In the genomic region with DNA sequence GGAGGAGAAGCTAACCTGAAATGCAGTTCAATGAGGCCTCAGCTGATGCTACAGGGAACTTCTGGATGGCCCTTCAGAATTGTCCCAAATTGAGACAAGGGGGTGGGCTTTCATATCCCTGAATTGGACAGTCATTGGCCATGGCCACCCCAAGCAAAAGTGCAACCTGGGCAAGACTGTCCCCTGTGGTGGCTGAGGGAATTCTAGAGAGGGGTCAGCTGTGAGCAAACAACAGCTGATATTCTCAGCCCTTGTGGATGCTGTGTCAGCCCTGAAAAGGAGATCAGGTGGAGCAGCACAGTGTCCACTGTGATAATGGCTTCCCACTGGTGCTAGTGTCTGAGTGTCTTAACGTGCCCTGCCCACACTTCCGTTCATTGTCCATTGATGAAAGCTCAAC, we compare ENCODE assay signal across 34 cellular contexts.
A peak's percentile ranks its signal among the peaks of the same experiment; 100 is the strongest.
DNase-seq lines count a peak whose midpoint lies in the region; ATAC-seq, FAIRE-seq and TF ChIP-seq lines count a peak whose summit lies in the region.
"Had no signal": no experiment of that assay in that cellular context is flagged by ENCODE, and none has a peak within 500 bp of the region (broad histone marks: within the 10 kb centered on the region; RNA-seq: fewer than 3 reads in every experiment).

No MANE protein-coding gene starts in this region.

- H3K23ac ChIP-seq in H9 (ENCODE audit: insufficient read length, low read depth, low read length) = no peak overlapping the region

- no peak overlapping the region for H3K56ac ChIP-seq in H9 (ENCODE audit: insufficient read length, low read depth, low read length)

- H3K36me3 ChIP-seq in Caco-2 (ENCODE audit: control insufficient read depth, insufficient read depth, low read length) = no peaks in the 10 kb centered on the region
- no peaks in the 10 kb centered on the region for H3K36me3 ChIP-seq in bronchial epithelial cell (ENCODE audit: control insufficient read depth, insufficient read depth, low read length)
- no peaks in the 10 kb centered on the region for H3K36me3 ChIP-seq in vagina
- H3K36me3 ChIP-seq: ascending aorta, left ventricle myocardium inferior, SJCRH30, stomach, tibial artery had no signal

- H3K27ac Mint-ChIP-seq in Caco-2 (ENCODE audit: unreplicated experiment) (no peak overlapping the region), H9 (0 out of 7 replicates have a peak overlapping the region, but pooled peaks of 1 of the 3 experiments have one; percentile 21)
- H3K27ac Mint-ChIP-seq in activated CD4-positive, alpha-beta memory T cell treated with anti-CD3 and anti-CD28 coated beads for 36 hours = no peak overlapping the region
- no peak overlapping the region for H3K27ac Mint-ChIP-seq in activated T-helper 17 cell treated with anti-CD3 and anti-CD28 coated beads, Interleukin-2, amount 50 U/mL, for 72 hours
- H3K27ac Mint-ChIP-seq: activated CD8-positive, alpha-beta T cell treated with anti-CD3 and anti-CD28 coated beads for 36 hours; activated naive CD8-positive, alpha-beta T cell treated with anti-CD3 and anti-CD28 coated beads, Interleukin-2, amount 10 ng/mL, durations not matched to agents 7 days and 5 days; IgD-negative memory B cell; natural killer cell treated with Interleukin-12 subunit alpha and Interleukin-12 subunit beta and Interleukin-15 and Interleukin-18, amount 100 ng/mL, for 72 hours had no signal

- TF ChIP-seq CTCF in Caco-2 (IDR thresholded peaks at IDR 0.05; ENCODE audit: insufficient read depth in 1 of 2, low read depth in 1 of 2, low read length in 1 of 2, severe bottlenecking in 1 of 2, unreplicated experiment in 1 of 2) (peak; percentile 14 to 41), H9 (conservative IDR thresholded peaks at IDR 0.05) (peak; percentile 40; the same call in 2 of the 3 replicates), bronchial epithelial cell (IDR thresholded peaks at IDR 0.05; ENCODE audit: insufficient read depth, low read length, severe bottlenecking) (no peak), vagina (IDR thresholded peaks at IDR 0.05) (no peak)

- H3K4me3 Mint-ChIP-seq in Caco-2 (ENCODE audit: unreplicated experiment) (no peak overlapping the region), H9 (no peak overlapping the region)
- H3K4me3 Mint-ChIP-seq in activated CD4-positive, alpha-beta memory T cell treated with anti-CD3 and anti-CD28 coated beads for 36 hours = no peak overlapping the region
- H3K4me3 Mint-ChIP-seq in activated T-helper 17 cell treated with anti-CD3 and anti-CD28 coated beads, Interleukin-2, amount 50 U/mL, for 72 hours = no peak overlapping the region
- H3K4me3 Mint-ChIP-seq: activated CD8-positive, alpha-beta T cell treated with anti-CD3 and anti-CD28 coated beads for 36 hours; activated naive CD8-positive, alpha-beta T cell treated with anti-CD3 and anti-CD28 coated beads, Interleukin-2, amount 10 ng/mL, durations not matched to agents 7 days and 5 days; IgD-negative memory B cell; natural killer cell treated with Interleukin-12 subunit alpha and Interleukin-12 subunit beta and Interleukin-15 and Interleukin-18, amount 100 ng/mL, for 72 hours had no signal

- H3K36me3 Mint-ChIP-seq in Caco-2 (ENCODE audit: insufficient read depth, unreplicated experiment) (no peaks in the 10 kb centered on the region), H9 (ENCODE audit: insufficient read depth in 1 of 3, low read depth in 3 of 3) (peaks cover 0 to 12% (median 0%) of the 10 kb centered on the region in 3 experiments; a peak in 4 of 7 replicates)
- H3K36me3 Mint-ChIP-seq in activated CD4-positive, alpha-beta memory T cell treated with anti-CD3 and anti-CD28 coated beads for 36 hours = no peaks in the 10 kb centered on the region
- H3K36me3 Mint-ChIP-seq in activated T-helper 17 cell treated with anti-CD3 and anti-CD28 coated beads, Interleukin-2, amount 50 U/mL, for 72 hours (ENCODE audit: low read depth) = no peaks in the 10 kb centered on the region
- H3K36me3 Mint-ChIP-seq: activated naive CD8-positive, alpha-beta T cell treated with anti-CD3 and anti-CD28 coated beads, Interleukin-2, amount 10 ng/mL, durations not matched to agents 7 days and 5 days; IgD-negative memory B cell; natural killer cell treated with Interleukin-12 subunit alpha and Interleukin-12 subunit beta and Interleukin-15 and Interleukin-18, amount 100 ng/mL, for 72 hours had no signal

- no peak for TF ChIP-seq POLR2A in vagina (IDR thresholded peaks at IDR 0.05)

- H3K4me1 Mint-ChIP-seq in Caco-2 (ENCODE audit: low read depth, unreplicated experiment) (no peaks in the 10 kb centered on the region), H9 (peaks cover 11 to 18% of the 10 kb centered on the region in 2 experiments)
- H3K4me1 Mint-ChIP-seq in activated CD4-positive, alpha-beta memory T cell treated with anti-CD3 and anti-CD28 coated beads for 36 hours (ENCODE audit: low read depth) = no peaks in the 10 kb centered on the region
- H3K4me1 Mint-ChIP-seq in activated T-helper 17 cell treated with anti-CD3 and anti-CD28 coated beads, Interleukin-2, amount 50 U/mL, for 72 hours = no peaks in the 10 kb centered on the region
- H3K4me1 Mint-ChIP-seq: activated naive CD8-positive, alpha-beta T cell treated with anti-CD3 and anti-CD28 coated beads, Interleukin-2, amount 10 ng/mL, durations not matched to agents 7 days and 5 days; IgD-negative memory B cell had no signal

- H3K4me1 ChIP-seq in Caco-2 = no peaks in the 10 kb centered on the region
- H3K4me1 ChIP-seq in H9 (ENCODE audit: insufficient read depth, low read length) = no peaks in the 10 kb centered on the region
- no peaks in the 10 kb centered on the region for H3K4me1 ChIP-seq in vagina
- H3K4me1 ChIP-seq: ascending aorta, left ventricle myocardium inferior, SJCRH30, stomach, tibial artery had no signal

- no peaks in the 10 kb centered on the region for H3K79me1 ChIP-seq in H9 (ENCODE audit: insufficient read depth, low read depth, low read length, poor library complexity, severe bottlenecking)

- CTCF ChIA-PET in Caco-2 (lab: Charles Lee) = interaction anchor here (0.6 to 2.6 kb wide), 4 partner anchors 10 to 321 kb away, joined by 3 to 7 read pairs (median 4); no protein-coding TSS in a partner anchor
- CTCF ChIA-PET in activated CD4-positive, alpha-beta memory T cell treated with anti-CD3 and anti-CD28 coated beads for 36 hours (lab: Charles Lee) = interaction anchor here (0.6 to 1.4 kb wide), 3 partner anchors 8 to 1464 kb away, joined by 3 read pairs; no protein-coding TSS in a partner anchor

- H3K4me2 ChIP-seq in H9 (ENCODE audit: insufficient read depth, insufficient read length, low read length) = no peak overlapping the region
- H3K4me2 ChIP-seq: smooth muscle cell had no signal

- no peak overlapping the region for H4K5ac ChIP-seq in H9 (ENCODE audit: insufficient read length, low read depth, low read length)

- H2BK120ac ChIP-seq in H9 (ENCODE audit: low read depth, low read length, poor library complexity, severe bottlenecking) = no peak overlapping the region

- H3K27ac ChIP-seq in H9 (ENCODE audit: insufficient read length, low read depth, low read length) (no peak overlapping the region), vagina (no peak overlapping the region)
- H3K27ac ChIP-seq: ascending aorta, left ventricle myocardium inferior, SJCRH30, stomach, tibial artery had no signal

- H3K23me2 ChIP-seq in H9 (ENCODE audit: insufficient read length, low read depth, low read length, poor library complexity, severe bottlenecking) = no peaks in the 10 kb centered on the region

- H3K4me3 ChIP-seq in Caco-2 (ENCODE audit: low read depth, low read length) (no peak overlapping the region), bronchial epithelial cell (ENCODE audit: low read depth, low read length) (no peak overlapping the region), vagina (no peak overlapping the region)
- H3K4me3 ChIP-seq: ascending aorta, left ventricle myocardium inferior, SJCRH30, smooth muscle cell, stomach, tibial artery had no signal

- no peaks in the 10 kb centered on the region for H3K27me3 ChIP-seq in Caco-2 (replicated peaks; ENCODE audit: control insufficient read depth, insufficient read depth, low read length)
- no peaks in the 10 kb centered on the region for H3K27me3 ChIP-seq in H9 (ENCODE audit: insufficient read depth, low read length)
- H3K27me3 ChIP-seq in bronchial epithelial cell (ENCODE audit: control insufficient read depth, insufficient read depth, low read length) = no peaks in the 10 kb centered on the region
- H3K27me3 ChIP-seq in vagina = no peaks in the 10 kb centered on the region
- H3K27me3 ChIP-seq: ascending aorta, SJCRH30, tibial artery had no signal

- FAIRE-seq in bronchial epithelial cell (lab: Jason Lieb, UNC) = peak; percentile 60
- FAIRE-seq: endometrium, islet of Langerhans had no signal

- peaks cover 24% of the 10 kb centered on the region for H3K27me3 Mint-ChIP-seq in Caco-2 (ENCODE audit: insufficient read depth, unreplicated experiment)
- no peaks in the 10 kb centered on the region for H3K27me3 Mint-ChIP-seq in H9 (ENCODE audit: low read depth)
- peaks cover 9% of the 10 kb centered on the region for H3K27me3 Mint-ChIP-seq in activated CD4-positive, alpha-beta memory T cell treated with anti-CD3 and anti-CD28 coated beads for 36 hours
- H3K27me3 Mint-ChIP-seq in activated T-helper 17 cell treated with anti-CD3 and anti-CD28 coated beads, Interleukin-2, amount 50 U/mL, for 72 hours = peaks cover 19% of the 10 kb centered on the region

- H3K9ac ChIP-seq in H9 (ENCODE audit: extremely low read depth, insufficient read length, low read length) = no peak overlapping the region

- H2AK5ac ChIP-seq in H9 (ENCODE audit: insufficient read length, low read length) = no peak overlapping the region

- intact Hi-C loops in Caco-2 (cut with micrococcal nuclease; ENCODE audit: unreplicated experiment) (no loop called here), vagina (cut with DNase I) (no loop called here)
- intact Hi-C loops in activated CD4-positive, alpha-beta memory T cell treated with anti-CD3 and anti-CD28 coated beads for 36 hours (cut with micrococcal nuclease) = no loop called here

- H3K9me3 Mint-ChIP-seq in Caco-2 (ENCODE audit: unreplicated experiment) (peaks cover 12% of the 10 kb centered on the region), H9 (peaks cover 4 to 7% of the 10 kb centered on the region in 2 experiments)
- H3K9me3 Mint-ChIP-seq in activated CD4-positive, alpha-beta memory T cell treated with anti-CD3 and anti-CD28 coated beads for 36 hours = no peaks in the 10 kb centered on the region
- no peaks in the 10 kb centered on the region for H3K9me3 Mint-ChIP-seq in activated T-helper 17 cell treated with anti-CD3 and anti-CD28 coated beads, Interleukin-2, amount 50 U/mL, for 72 hours
- H3K9me3 Mint-ChIP-seq: activated CD8-positive, alpha-beta T cell treated with anti-CD3 and anti-CD28 coated beads for 36 hours; activated naive CD8-positive, alpha-beta T cell treated with anti-CD3 and anti-CD28 coated beads, Interleukin-2, amount 10 ng/mL, durations not matched to agents 7 days and 5 days; natural killer cell treated with Interleukin-12 subunit alpha and Interleukin-12 subunit beta and Interleukin-15 and Interleukin-18, amount 100 ng/mL, for 72 hours had no signal

- POLR2A ChIA-PET in Caco-2 (lab: Charles Lee) = no interaction called here
- POLR2A ChIA-PET in activated CD4-positive, alpha-beta memory T cell treated with anti-CD3 and anti-CD28 coated beads for 36 hours (lab: Charles Lee) = no interaction called here

- H4K8ac ChIP-seq in H9 (replicated peaks; ENCODE audit: insufficient read length, low read depth, low read length) = no peak overlapping the region

- H2AFZ ChIP-seq in H9 (ENCODE audit: low read length) = no peak overlapping the region

- no peaks in the 10 kb centered on the region for H3K79me2 ChIP-seq in H9 (ENCODE audit: insufficient read depth, low read length)

- H3K18ac ChIP-seq in H9 (ENCODE audit: insufficient read length, low read depth, low read length) = no peak overlapping the region

- H2BK5ac ChIP-seq in H9 (ENCODE audit: insufficient read length, low read length) = no peak overlapping the region

- WGBS in H9 (ENCODE audit: extremely low coverage, insufficient read length, low lambda C conversion rate) = no CpG with 5 or more reads among the region's 2 CpGs

- H4K91ac ChIP-seq in H9 (ENCODE audit: insufficient read length, low read depth, low read length) = no peak overlapping the region

- no peak overlapping the region for H3K14ac ChIP-seq in H9 (ENCODE audit: insufficient read depth, low read length)

- no peak overlapping the region for H2BK20ac ChIP-seq in H9 (ENCODE audit: low read depth, low read length, poor library complexity, severe bottlenecking)

- H3T11ph ChIP-seq in H9 (ENCODE audit: low read length) = no peak overlapping the region

- H2BK12ac ChIP-seq in H9 (ENCODE audit: insufficient read length, low read depth, low read length) = no peak overlapping the region

- H3K9me3 ChIP-seq in Caco-2 (no peaks in the 10 kb centered on the region; the same call in 1 of the 2 replicates), H9 (ENCODE audit: control insufficient read depth, low read depth, low read length) (no peaks in the 10 kb centered on the region), vagina (no peaks in the 10 kb centered on the region)
- H3K9me3 ChIP-seq: ascending aorta, left ventricle myocardium inferior, SJCRH30, stomach, tibial artery had no signal

- DNase-seq in Caco-2 (no peak), H9 (no peak), bronchial epithelial cell (ENCODE audit: low read depth) (no peak), myocyte (ENCODE audit: low read depth) (peak; percentile 55), vagina (ENCODE audit: extremely low spot score in 2 of 2) (no peak)
- no peak for DNase-seq in activated T-cell treated with anti-CD3 and anti-CD28 coated beads, Interleukin-2, amount 50 U/mL, for 48 hours
- DNase-seq in activated CD4-positive, alpha-beta memory T cell treated with anti-CD3 and anti-CD28 coated beads for 36 hours = no peak
- DNase-seq: activated CD4-positive, alpha-beta T cell treated with anti-CD3 and anti-CD28 coated beads for 1 hour; activated CD8-positive, alpha-beta T cell treated with anti-CD3 and anti-CD28 coated beads for 36 hours; activated gamma-delta T cell; activated naive CD8-positive, alpha-beta T cell treated with anti-CD3 and anti-CD28 coated beads, Interleukin-2, amount 10 ng/mL, durations not matched to agents 7 days and 5 days; C1 segment of cervical spinal cord; central memory CD4-positive, alpha-beta T cell; COR-L47; dermis blood vessel endothelial cell; GOT3; hypothalamus; left ventricle myocardium inferior; NCI-H1105 treated with DMSO at 0.1 percent for 48 hours; NCI-H1930; NCI-H2227 treated with DMSO at 0.1 percent for 48 hours; NCI-H526 treated with DMSO at 0.1 percent for 48 hours; stimulated activated CD4-positive, alpha-beta T cell treated with anti-CD3 and anti-CD28 coated beads, Interleukin-1b, Interleukin-23, amount 100 ng/mL, for 48 hours; stimulated activated CD8-positive, alpha-beta memory T cell treated with anti-CD3 and anti-CD28 coated beads, Interleukin-4, amount 100 ng/mL, for 48 hours; stomach; tibial artery had no signal

- no peak overlapping the region for H3K4ac ChIP-seq in H9 (ENCODE audit: low read depth, low read length)

- no peak for ATAC-seq in activated T-helper 17 cell treated with anti-CD3 and anti-CD28 coated beads, Interleukin-2, amount 50 U/mL, for 72 hours (replicated peaks)
- ATAC-seq: activated CD8-positive, alpha-beta T cell treated with anti-CD3 and anti-CD28 coated beads for 36 hours; natural killer cell treated with Interleukin-12 subunit alpha and Interleukin-12 subunit beta and Interleukin-15 and Interleukin-18, amount 100 ng/mL, for 72 hours had no signal

- no peak overlapping the region for H2BK15ac ChIP-seq in H9 (ENCODE audit: low read depth, low read length)

- H4K20me1 ChIP-seq in H9 (ENCODE audit: control insufficient read depth, insufficient read depth, insufficient read length) = no peaks in the 10 kb centered on the region

- BruUV-seq in Caco-2 (replicated peaks; lab: Mats Ljungman, UMichigan) = no TSS peak

Comparison
In these comparisons a context has a peak if more than half of its experiments do, and no peak if none do; other contexts are left out.
1. CTCF ChIP-seq: peak in Caco-2 (2 of 2) and H9 (single experiment); none in bronchial epithelial cell (single experiment) and vagina (0 of 3).